1 cellular context compared by ENCODE assay signal in genomic region chr20:33663161-33664084, GRCh38.
TF ChIP-seq lines count a peak whose summit lies in the region.

No MANE protein-coding gene starts in this region.

TF ChIP-seq in K562, 482 proteins besides CTCF, POLR2A, EP300 and RAD21 (continued from another document and continues in another):
- TF ChIP-seq MTA1 (IDR thresholded peaks at IDR 0.05; ENCODE audit: borderline replicate concordance) (no peak), BCLAF1 (IDR thresholded peaks at IDR 0.05; ENCODE audit: borderline replicate concordance in 1 of 2, control insufficient read depth in 1 of 2, low read depth in 2 of 2, low read length in 1 of 2) (peak in 1 of 2 experiments; percentile 76; a peak in 1 of 4 replicates), ARID3A (IDR thresholded peaks at IDR 0.05; ENCODE audit: borderline replicate concordance, low read depth, low read length) (no peak), ZNF780A (CRISPR knock-in tag; IDR thresholded peaks at IDR 0.05) (no peak), SOX6 (IDR thresholded peaks at IDR 0.05) (peak; percentile 43; the same call in 1 of the 2 replicates), HMBOX1 (IDR thresholded peaks at IDR 0.05) (no peak), KAT2B (IDR thresholded peaks at IDR 0.05; ENCODE audit: low read depth, low read length) (no peak), TFE3 (CRISPR knock-in tag; IDR thresholded peaks at IDR 0.05) (no peak), YBX1 (IDR thresholded peaks at IDR 0.05) (no peak), POU5F1 (IDR thresholded peaks at IDR 0.05; ENCODE audit: borderline replicate concordance, low read depth, low read length, partially characterized antibody) (no peak), SPI1 (IDR thresholded peaks at IDR 0.05; ENCODE audit: borderline replicate concordance, low read depth, low read length) (no peak), MECOM (CRISPR knock-in tag; IDR thresholded peaks at IDR 0.05) (no peak), EP400 (IDR thresholded peaks at IDR 0.05) (no peak; the same call in 1 of the 2 replicates), MXD1 (CRISPR knock-in tag; IDR thresholded peaks at IDR 0.05; ENCODE audit: borderline replicate concordance, poor library complexity, severe bottlenecking) (no peak), E2F5 (CRISPR knock-in tag; IDR thresholded peaks at IDR 0.05) (no peak), ILK (tag; IDR thresholded peaks at IDR 0.05; ENCODE audit: borderline replicate concordance, low read depth) (no peak), HDAC1 (IDR thresholded peaks at IDR 0.05) (peak in 1 of 2 experiments; percentile 46; a peak in 1 of 4 replicates), MYNN (IDR thresholded peaks at IDR 0.05) (no peak; the same call in none of the 2 replicates), MYNN (CRISPR knock-in tag; IDR thresholded peaks at IDR 0.05) (no peak), ZNF398 (CRISPR knock-in tag; IDR thresholded peaks at IDR 0.05) (no peak), BRF2 (IDR thresholded peaks at IDR 0.05; ENCODE audit: borderline replicate concordance, insufficient read depth, insufficient read length) (no peak), MGA (IDR thresholded peaks at IDR 0.05) (peak; percentile 47; the same call in 1 of the 2 replicates), BDP1 (IDR thresholded peaks at IDR 0.05; ENCODE audit: insufficient read depth, insufficient read length) (no peak), CGGBP1 (CRISPR knock-in tag; IDR thresholded peaks at IDR 0.05) (no peak), DNMT1 (IDR thresholded peaks at IDR 0.05) (no peak), KLF10 (CRISPR knock-in tag; IDR thresholded peaks at IDR 0.05) (no peak), THAP7 (CRISPR knock-in tag; IDR thresholded peaks at IDR 0.05) (no peak)
